In genomic region chr12:10363922-10364838, GRCh38 we compare ENCODE assay signal across 1 cellular context.
TF ChIP-seq lines count a peak whose summit lies in the region.

No MANE protein-coding gene starts in this region.

TF ChIP-seq in K562, 482 proteins besides CTCF, POLR2A, EP300 and RAD21 (continued from another document and continues in another):
- TF ChIP-seq KLF16 (IDR thresholded peaks at IDR 0.05): no peak
- no peak for TF ChIP-seq ETV1 (tag; conservative IDR thresholded peaks at IDR 0.05; ENCODE audit: low read depth)
- no peak for TF ChIP-seq MAFK (IDR thresholded peaks at IDR 0.05; ENCODE audit: low read length)
- TF ChIP-seq, protein P1, sequence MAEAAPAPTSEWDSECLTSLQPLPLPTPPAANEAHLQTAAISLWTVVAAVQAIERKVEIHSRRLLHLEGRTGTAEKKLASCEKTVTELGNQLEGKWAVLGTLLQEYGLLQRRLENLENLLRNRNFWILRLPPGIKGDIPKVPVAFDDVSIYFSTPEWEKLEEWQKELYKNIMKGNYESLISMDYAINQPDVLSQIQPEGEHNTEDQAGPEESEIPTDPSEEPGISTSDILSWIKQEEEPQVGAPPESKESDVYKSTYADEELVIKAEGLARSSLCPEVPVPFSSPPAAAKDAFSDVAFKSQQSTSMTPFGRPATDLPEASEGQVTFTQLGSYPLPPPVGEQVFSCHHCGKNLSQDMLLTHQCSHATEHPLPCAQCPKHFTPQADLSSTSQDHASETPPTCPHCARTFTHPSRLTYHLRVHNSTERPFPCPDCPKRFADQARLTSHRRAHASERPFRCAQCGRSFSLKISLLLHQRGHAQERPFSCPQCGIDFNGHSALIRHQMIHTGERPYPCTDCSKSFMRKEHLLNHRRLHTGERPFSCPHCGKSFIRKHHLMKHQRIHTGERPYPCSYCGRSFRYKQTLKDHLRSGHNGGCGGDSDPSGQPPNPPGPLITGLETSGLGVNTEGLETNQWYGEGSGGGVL (CRISPR knock-in tag; IDR thresholded peaks at IDR 0.05): no peak
- TF ChIP-seq ZNF644 (tag; IDR thresholded peaks at IDR 0.05; ENCODE audit: low read depth): 0 out of 2 replicates have a peak, but pooled peaks have one; percentile 38
- TF ChIP-seq ZNF79 (CRISPR knock-in tag; IDR thresholded peaks at IDR 0.05; ENCODE audit: low read depth): no peak
- no peak for TF ChIP-seq ZNF57 (CRISPR knock-in tag; IDR thresholded peaks at IDR 0.05)
- TF ChIP-seq HDGF (IDR thresholded peaks at IDR 0.05): 0 out of 2 replicates have a peak, but pooled peaks have one; percentile 55
- no peak for TF ChIP-seq ILF3 (IDR thresholded peaks at IDR 0.05; ENCODE audit: borderline replicate concordance)
- no peak for TF ChIP-seq CREBBP (IDR thresholded peaks at IDR 0.05; ENCODE audit: low read depth, low read length)
- no peak for TF ChIP-seq SRSF7 (optimal IDR thresholded peaks at IDR 0.05; ENCODE audit: low read depth, low read length)
- TF ChIP-seq MITF (IDR thresholded peaks at IDR 0.05): no peak
- no peak for TF ChIP-seq ZNF12 (CRISPR knock-in tag; IDR thresholded peaks at IDR 0.05)
- TF ChIP-seq MAZ (CRISPR knock-in tag; conservative IDR thresholded peaks at IDR 0.05 in 1 of 2, IDR thresholded peaks at IDR 0.05 in 1 of 2): no peak
- TF ChIP-seq, protein P2, sequence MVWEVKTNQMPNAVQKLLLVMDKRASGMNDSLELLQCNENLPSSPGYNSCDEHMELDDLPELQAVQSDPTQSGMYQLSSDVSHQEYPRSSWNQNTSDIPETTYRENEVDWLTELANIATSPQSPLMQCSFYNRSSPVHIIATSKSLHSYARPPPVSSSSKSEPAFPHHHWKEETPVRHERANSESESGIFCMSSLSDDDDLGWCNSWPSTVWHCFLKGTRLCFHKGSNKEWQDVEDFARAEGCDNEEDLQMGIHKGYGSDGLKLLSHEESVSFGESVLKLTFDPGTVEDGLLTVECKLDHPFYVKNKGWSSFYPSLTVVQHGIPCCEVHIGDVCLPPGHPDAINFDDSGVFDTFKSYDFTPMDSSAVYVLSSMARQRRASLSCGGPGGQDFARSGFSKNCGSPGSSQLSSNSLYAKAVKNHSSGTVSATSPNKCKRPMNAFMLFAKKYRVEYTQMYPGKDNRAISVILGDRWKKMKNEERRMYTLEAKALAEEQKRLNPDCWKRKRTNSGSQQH (CRISPR knock-in tag; IDR thresholded peaks at IDR 0.05): no peak
- TF ChIP-seq TFE3 (CRISPR knock-in tag; IDR thresholded peaks at IDR 0.05): no peak
- no peak for TF ChIP-seq RBM17 (IDR thresholded peaks at IDR 0.05; ENCODE audit: borderline replicate concordance, low read depth, low read length)
- TF ChIP-seq CBFA2T3 (IDR thresholded peaks at IDR 0.05): peak; percentile 44
- TF ChIP-seq NCOA1 (IDR thresholded peaks at IDR 0.05; ENCODE audit: low read depth): no peak
- TF ChIP-seq NFYB (IDR thresholded peaks at IDR 0.05; ENCODE audit: extremely low read depth, insufficient read length): no peak
- TF ChIP-seq ZFP30 (CRISPR knock-in tag; IDR thresholded peaks at IDR 0.05; ENCODE audit: borderline replicate concordance): no peak
- no peak for TF ChIP-seq ZHX1 (conservative IDR thresholded peaks at IDR 0.05; ENCODE audit: low read length)
- TF ChIP-seq GTF3C2 (IDR thresholded peaks at IDR 0.05; ENCODE audit: borderline replicate concordance, extremely low read depth, insufficient read length): no peak
- no peak for TF ChIP-seq RHOXF2B (CRISPR knock-in tag; conservative IDR thresholded peaks at IDR 0.05)
- peak in 1 of 2 experiments; percentile 32; a peak in 1 of 4 replicates for TF ChIP-seq SIN3A (IDR thresholded peaks at IDR 0.05; ENCODE audit: borderline replicate concordance in 2 of 2, control insufficient read depth in 1 of 2, low read depth in 2 of 2, low read length in 2 of 2)
- TF ChIP-seq, protein P3, sequence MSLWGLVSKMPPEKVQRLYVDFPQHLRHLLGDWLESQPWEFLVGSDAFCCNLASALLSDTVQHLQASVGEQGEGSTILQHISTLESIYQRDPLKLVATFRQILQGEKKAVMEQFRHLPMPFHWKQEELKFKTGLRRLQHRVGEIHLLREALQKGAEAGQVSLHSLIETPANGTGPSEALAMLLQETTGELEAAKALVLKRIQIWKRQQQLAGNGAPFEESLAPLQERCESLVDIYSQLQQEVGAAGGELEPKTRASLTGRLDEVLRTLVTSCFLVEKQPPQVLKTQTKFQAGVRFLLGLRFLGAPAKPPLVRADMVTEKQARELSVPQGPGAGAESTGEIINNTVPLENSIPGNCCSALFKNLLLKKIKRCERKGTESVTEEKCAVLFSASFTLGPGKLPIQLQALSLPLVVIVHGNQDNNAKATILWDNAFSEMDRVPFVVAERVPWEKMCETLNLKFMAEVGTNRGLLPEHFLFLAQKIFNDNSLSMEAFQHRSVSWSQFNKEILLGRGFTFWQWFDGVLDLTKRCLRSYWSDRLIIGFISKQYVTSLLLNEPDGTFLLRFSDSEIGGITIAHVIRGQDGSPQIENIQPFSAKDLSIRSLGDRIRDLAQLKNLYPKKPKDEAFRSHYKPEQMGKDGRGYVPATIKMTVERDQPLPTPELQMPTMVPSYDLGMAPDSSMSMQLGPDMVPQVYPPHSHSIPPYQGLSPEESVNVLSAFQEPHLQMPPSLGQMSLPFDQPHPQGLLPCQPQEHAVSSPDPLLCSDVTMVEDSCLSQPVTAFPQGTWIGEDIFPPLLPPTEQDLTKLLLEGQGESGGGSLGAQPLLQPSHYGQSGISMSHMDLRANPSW (CRISPR knock-in tag; IDR thresholded peaks at IDR 0.05): no peak
- TF ChIP-seq, protein P4, sequence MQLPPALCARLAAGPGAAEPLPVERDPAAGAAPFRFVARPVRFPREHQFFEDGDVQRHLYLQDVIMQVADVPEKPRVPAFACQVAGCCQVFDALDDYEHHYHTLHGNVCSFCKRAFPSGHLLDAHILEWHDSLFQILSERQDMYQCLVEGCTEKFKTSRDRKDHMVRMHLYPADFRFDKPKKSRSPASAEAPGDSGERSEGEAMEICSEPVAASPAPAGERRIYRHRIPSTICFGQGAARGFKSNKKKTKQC (CRISPR knock-in tag; IDR thresholded peaks at IDR 0.05): 0 out of 2 replicates have a peak, but pooled peaks have one; percentile 16
- TF ChIP-seq GTF2F1 (IDR thresholded peaks at IDR 0.05; ENCODE audit: low read depth, low read length): no peak
- TF ChIP-seq, protein P5, sequence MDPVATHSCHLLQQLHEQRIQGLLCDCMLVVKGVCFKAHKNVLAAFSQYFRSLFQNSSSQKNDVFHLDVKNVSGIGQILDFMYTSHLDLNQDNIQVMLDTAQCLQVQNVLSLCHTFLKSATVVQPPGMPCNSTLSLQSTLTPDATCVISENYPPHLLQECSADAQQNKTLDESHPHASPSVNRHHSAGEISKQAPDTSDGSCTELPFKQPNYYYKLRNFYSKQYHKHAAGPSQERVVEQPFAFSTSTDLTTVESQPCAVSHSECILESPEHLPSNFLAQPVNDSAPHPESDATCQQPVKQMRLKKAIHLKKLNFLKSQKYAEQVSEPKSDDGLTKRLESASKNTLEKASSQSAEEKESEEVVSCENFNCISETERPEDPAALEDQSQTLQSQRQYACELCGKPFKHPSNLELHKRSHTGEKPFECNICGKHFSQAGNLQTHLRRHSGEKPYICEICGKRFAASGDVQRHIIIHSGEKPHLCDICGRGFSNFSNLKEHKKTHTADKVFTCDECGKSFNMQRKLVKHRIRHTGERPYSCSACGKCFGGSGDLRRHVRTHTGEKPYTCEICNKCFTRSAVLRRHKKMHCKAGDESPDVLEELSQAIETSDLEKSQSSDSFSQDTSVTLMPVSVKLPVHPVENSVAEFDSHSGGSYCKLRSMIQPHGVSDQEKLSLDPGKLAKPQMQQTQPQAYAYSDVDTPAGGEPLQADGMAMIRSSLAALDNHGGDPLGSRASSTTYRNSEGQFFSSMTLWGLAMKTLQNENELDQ (CRISPR knock-in tag; IDR thresholded peaks at IDR 0.05; ENCODE audit: borderline replicate concordance): no peak
- no peak for TF ChIP-seq NELFE (IDR thresholded peaks at IDR 0.05; ENCODE audit: insufficient read depth, insufficient read length)
- no peak for TF ChIP-seq ZC3H11A (IDR thresholded peaks at IDR 0.05; ENCODE audit: low read depth, low read length)
- TF ChIP-seq HMGN3 (IDR thresholded peaks at IDR 0.05; ENCODE audit: borderline replicate concordance, extremely low read depth, insufficient read length, low read depth, low read length): no peak
- TF ChIP-seq SRF (CRISPR knock-in tag; IDR thresholded peaks at IDR 0.05): no peak
- TF ChIP-seq ATF1 (CRISPR knock-in tag; IDR thresholded peaks at IDR 0.05): no peak
- peak; percentile 45; the same call in 1 of the 2 replicates for TF ChIP-seq ATF1 (tag; IDR thresholded peaks at IDR 0.05)
- no peak for TF ChIP-seq SNAPC5 (CRISPR knock-in tag; IDR thresholded peaks at IDR 0.05)
- no peak for TF ChIP-seq HCFC1 (IDR thresholded peaks at IDR 0.05; ENCODE audit: low read depth, low read length)
- TF ChIP-seq SRSF9 (IDR thresholded peaks at IDR 0.05; ENCODE audit: borderline replicate concordance, low read depth, low read length): no peak
